8 cellular contexts compared by ENCODE assay signal in genomic region chr22:37018815-37019308, GRCh38. TPM values are rescaled to one million over a fixed set of nuclear protein-coding genes. Genes with fewer than 3 reads are reported as not detected.
DNase-seq lines count a peak whose midpoint lies in the region; ATAC-seq and TF ChIP-seq lines count a peak whose summit lies in the region.

No MANE protein-coding gene starts in this region.

- TF ChIP-seq CTCF in AG04450 (IDR thresholded peaks at IDR 0.05; ENCODE audit: low read depth, low read length) (no peak), Loucy (conservative IDR thresholded peaks at IDR 0.05; ENCODE audit: low read length) (no peak), astrocyte of the spinal cord (IDR thresholded peaks at IDR 0.05; ENCODE audit: low read depth, low read length) (no peak), gastrocnemius medialis (IDR thresholded peaks at IDR 0.05 in 4 of 5, conservative IDR thresholded peaks at IDR 0.05 in 1 of 5) (no peak)

- H3K4me1 ChIP-seq in Loucy (ENCODE audit: insufficient read depth, low read length, poor library complexity, severe bottlenecking) (peaks cover 42% of the 10 kb centered on the region), iPS-18a (ENCODE audit: control insufficient read depth, low read depth, low read length) (no peaks in the 10 kb centered on the region), gastrocnemius medialis (peaks cover 23 to 33% of the 10 kb centered on the region in 2 donors)

- H3K36me3 ChIP-seq in Loucy (ENCODE audit: insufficient read depth, low read length) (no peaks in the 10 kb centered on the region), iPS-18a (ENCODE audit: control insufficient read depth, low read depth, low read length) (peaks cover 7% of the 10 kb centered on the region), gastrocnemius medialis (no peaks in the 10 kb centered on the region)

- no peak for TF ChIP-seq POLR2A in gastrocnemius medialis (IDR thresholded peaks at IDR 0.05)

- H4K20me1 ChIP-seq in Loucy (ENCODE audit: insufficient read depth, low read length, poor library complexity, severe bottlenecking), result peaks cover 35% of the 10 kb centered on the region

- no peaks in the 10 kb centered on the region for H3K9me2 ChIP-seq in Loucy (replicated peaks; ENCODE audit: low read depth, low read length)

- H3F3A ChIP-seq in Loucy (ENCODE audit: low read depth), result no peaks in the 10 kb centered on the region

- H3K9me3 ChIP-seq in AG04450 (ENCODE audit: control insufficient read depth, insufficient read depth, low read length) (no peaks in the 10 kb centered on the region; the same call in 1 of the 2 replicates), Loucy (ENCODE audit: insufficient read depth, low read depth, low read length) (no peaks in the 10 kb centered on the region), iPS-18a (ENCODE audit: control insufficient read depth, low read depth, low read length) (no peaks in the 10 kb centered on the region), gastrocnemius medialis (no peaks in the 10 kb centered on the region)

- H2AFZ ChIP-seq in Loucy (ENCODE audit: low read length), result peak overlapping the region; percentile 78

- no peaks in the 10 kb centered on the region for H3K27me3 ChIP-seq in AG04450 (ENCODE audit: control insufficient read depth, insufficient read depth, low read length)
- H3K27me3 ChIP-seq in Loucy (ENCODE audit: insufficient read depth, low read length, poor library complexity, severe bottlenecking), result peaks cover 5% of the 10 kb centered on the region
- H3K27me3 ChIP-seq in iPS-18a (ENCODE audit: control insufficient read depth, insufficient read depth, low read length), result no peaks in the 10 kb centered on the region
- H3K27me3 ChIP-seq in gastrocnemius medialis, result no peaks in the 10 kb centered on the region

- CTCF ChIA-PET in AG04450 (lab: Charles Lee), result interaction anchor here (0.6 to 5.0 kb wide), 3 partner anchors 13 to 163 kb away, joined by 4 to 36 read pairs (median 10); no protein-coding TSS in a partner anchor

- peak overlapping the region; percentile 97 for H3K9ac ChIP-seq in Loucy (ENCODE audit: low read depth, low read length, poor library complexity, severe bottlenecking)
- H3K9ac ChIP-seq in iPS-18a (ENCODE audit: low read length), result peak overlapping the region; percentile 56

- POLR2A ChIA-PET in AG04450 (lab: Yijun Ruan, JAX), result interaction anchor here (0.6 to 1.6 kb wide), 5 partner anchors 11 to 243 kb away, joined by 3 to 9 read pairs (median 4); partner anchors contain the start of genes IFT27 and KCTD17

- H3K4me2 ChIP-seq in Loucy (ENCODE audit: low read depth, low read length, poor library complexity, severe bottlenecking), result peak overlapping the region; percentile 88

- intact Hi-C loops in gastrocnemius medialis (cut with DNase I; ENCODE audit: low total_unique reads), result loop anchor here (1.0 to 2.0 kb wide), 2 partner anchors 40 to 179 kb away; no protein-coding TSS in a partner anchor

- DNase-seq in AG04450 (ENCODE audit: low read depth, low spot score) (no peak), astrocyte of the spinal cord (ENCODE audit: low read depth, low spot score) (peak; percentile 52), gastrocnemius medialis (peak; percentile 24 to 41), mucosa of gallbladder (ENCODE audit: low spot score) (no peak), 8988T (no peak)

- in situ Hi-C loops in astrocyte of the spinal cord (cut with HindIII; ENCODE audit: low sequenced_read_pairs) (no loop called here), gastrocnemius medialis (cut with MboI; ENCODE audit: low sequenced_read_pairs in 4 of 4) (no loop called here)

- H3K79me2 ChIP-seq in Loucy (ENCODE audit: insufficient read depth, low read length), result peaks cover 75% of the 10 kb centered on the region

- H3K4me3 ChIP-seq in AG04450 (ENCODE audit: low read depth, low read length) (peak overlapping the region; percentile 78), Loucy (ENCODE audit: low read length, poor library complexity, severe bottlenecking) (peak overlapping the region; percentile 95), astrocyte of the spinal cord (ENCODE audit: low read depth, low read length) (peak overlapping the region; percentile 62), iPS-18a (ENCODE audit: low read length) (peak overlapping the region; percentile 68), gastrocnemius medialis (peak overlapping the region; percentile 74 to 85 (median 78))

- ATAC-seq in GM19043 (IDR thresholded peaks at IDR 0.05; ENCODE audit: low read depth, unreplicated experiment) (peak; percentile 27), gastrocnemius medialis (peak; percentile 39 to 43)

- H3K27ac ChIP-seq in AG04450 (ENCODE audit: low read depth, low read length) (peak overlapping the region; percentile 57), iPS-18a (ENCODE audit: low read length) (no peak overlapping the region), gastrocnemius medialis (peak overlapping the region; percentile 85 to 99 (median 92))

RNA-seq across cellular contexts. Expression of gene TST, which starts 0.4 kb away (rescaled TPM):
- polyA plus RNA-seq in AG04450 (2011; rRNA removed), result 26.3 and 36.7 TPM in 2 replicates
- polyA minus RNA-seq in AG04450 (2011; rRNA and poly(A)+ RNA removed), result 16.7 and 22.2 TPM in 2 replicates
- total RNA-seq in gastrocnemius medialis, result 10 to 100 TPM; 42.2 to 66.5 (median 51.9) TPM
- 281 TPM for total RNA-seq in mucosa of gallbladder

RNA-seq across cellular contexts. Expression of gene MPST, which starts 0.7 kb away (rescaled TPM):
- polyA plus RNA-seq in AG04450 (2011; rRNA removed), result 33.3 and 42.8 TPM in 2 replicates
- polyA minus RNA-seq in AG04450 (2011; rRNA and poly(A)+ RNA removed), result 14.5 and 16.8 TPM in 2 replicates
- 100 to 1,000 TPM; 131 to 161 (median 146) TPM for total RNA-seq in gastrocnemius medialis
- total RNA-seq in mucosa of gallbladder, result 129 TPM

RNA-seq across cellular contexts. Expression of gene KCTD17, which starts 32.7 kb away (rescaled TPM):
- 20.7 and 26.5 TPM in 2 replicates for polyA plus RNA-seq in AG04450 (2011; rRNA removed)
- polyA minus RNA-seq in AG04450 (2011; rRNA and poly(A)+ RNA removed), result 31.0 and 40.1 TPM in 2 replicates
- total RNA-seq in gastrocnemius medialis, result 1 to 10 TPM; 1.8 to 3.3 (median 2.6) TPM
- total RNA-seq in mucosa of gallbladder, result 51.9 TPM

Comparison
In these comparisons a context has a peak if more than half of its experiments do, and no peak if none do; other contexts are left out.
1. DNase-seq: peak in astrocyte of the spinal cord (single experiment) and gastrocnemius medialis (2 of 2); none in AG04450 (single experiment), mucosa of gallbladder (single experiment) and 8988T (single experiment).
2. RNA of gene KCTD17, which starts 32.7 kb away (total RNA-seq): 51.9 TPM in mucosa of gallbladder (single experiment); 1.8 to 3.3 TPM in gastrocnemius medialis; every median in the first group is over 10 times any median in the second.
3. Peak in every context shown above with its lines, with median percentiles within 50 percentile points of each other: H3K4me3 ChIP-seq.